19 cellular contexts compared by ENCODE assay signal in genomic region chr2:224407241-224407680, GRCh38. TPM values are rescaled to one million over a fixed set of nuclear protein-coding genes. Genes with fewer than 3 reads are reported as not detected.
DNase-seq lines count a peak whose midpoint lies in the region; ATAC-seq lines count a peak whose summit lies in the region.
"Had no signal": no experiment of that assay in that cellular context is flagged by ENCODE, and none has a peak within 500 bp of the region (broad histone marks: within the 10 kb centered on the region; RNA-seq: fewer than 3 reads in every experiment).

No MANE protein-coding gene starts in this region.

- ATAC-seq in left ventricle myocardium superior, result peak; percentile 83
- peak; percentile 32 for ATAC-seq in sciatic nerve
- no peak for ATAC-seq in GM21529 (IDR thresholded peaks at IDR 0.05; ENCODE audit: unreplicated experiment)
- no peak for ATAC-seq in HG03135 (IDR thresholded peaks at IDR 0.05; ENCODE audit: unreplicated experiment)
- ATAC-seq: body of pancreas; naive thymus-derived CD4-positive, alpha-beta T cell; pancreas had no signal

- WGBS in adipose tissue, 3 donors, result 37 to 51% (median 39%) methylated on average over 4 of the region's 4 CpGs

- peak; percentile 33 for DNase-seq in Jurkat, Clone E6-1 (ENCODE audit: low read depth, low spot score)
- DNase-seq in left ventricle myocardium superior (no peak), sciatic nerve (ENCODE audit: low spot score) (no peak), NCI-H226 (no peak), NCI-H2029 (lab: John Stamatoyannopoulos, UW) (no peak)
- DNase-seq: activated CD4-positive, alpha-beta T cell treated with anti-CD3 and anti-CD28 coated beads for 48 hours; body of pancreas; hypothalamus; naive thymus-derived CD4-positive, alpha-beta T cell; NCI-H1105; NCI-H2081 treated with DMSO at 0.1 percent for 48 hours; NCI-H510A treated with DMSO at 0.1 percent for 48 hours; pancreas; stimulated activated naive CD4-positive, alpha-beta T cell had no signal

- H3K4me3 ChIP-seq in Jurkat, Clone E6-1 (ENCODE audit: low read length), result no peak overlapping the region
- H3K4me3 ChIP-seq: body of pancreas, HAP-1, pancreas, skin epidermis had no signal

- intact Hi-C loops in left ventricle myocardium superior (cut with micrococcal nuclease) (no loop called here), sciatic nerve (cut with DNase I) (no loop called here)

- peak overlapping the region; percentile 0 for H3K27ac ChIP-seq in adipose tissue (ENCODE audit: low read depth, low read length)
- H3K27ac ChIP-seq: body of pancreas, pancreas had no signal

RNA-seq across cellular contexts. Expression of gene FAM124B, which starts 5.4 kb away (rescaled TPM):
- not detected for polyA plus RNA-seq in Jurkat, Clone E6-1 (2012; ENCODE audit: insufficient read depth, insufficient read length)
- 1 to 10 TPM in 2 of 3 donors, under 1 TPM in 1; 0.48 to 2.0 (median 1.8) TPM for polyA plus RNA-seq in adipose tissue
- total RNA-seq in left ventricle myocardium superior, result 1.2 TPM
- total RNA-seq in sciatic nerve, result 6.3 TPM
- polyA plus RNA-seq: naive thymus-derived CD4-positive, alpha-beta T cell had no signal

Comparison
In these comparisons a context has a peak if more than half of its experiments do, and no peak if none do; other contexts are left out.
1. ATAC-seq: peak in left ventricle myocardium superior (single experiment) and sciatic nerve (single experiment); none in GM21529 (single experiment) and HG03135 (single experiment).